Comparison of ENCODE assay signal across 8 cellular contexts in the genomic region with DNA sequence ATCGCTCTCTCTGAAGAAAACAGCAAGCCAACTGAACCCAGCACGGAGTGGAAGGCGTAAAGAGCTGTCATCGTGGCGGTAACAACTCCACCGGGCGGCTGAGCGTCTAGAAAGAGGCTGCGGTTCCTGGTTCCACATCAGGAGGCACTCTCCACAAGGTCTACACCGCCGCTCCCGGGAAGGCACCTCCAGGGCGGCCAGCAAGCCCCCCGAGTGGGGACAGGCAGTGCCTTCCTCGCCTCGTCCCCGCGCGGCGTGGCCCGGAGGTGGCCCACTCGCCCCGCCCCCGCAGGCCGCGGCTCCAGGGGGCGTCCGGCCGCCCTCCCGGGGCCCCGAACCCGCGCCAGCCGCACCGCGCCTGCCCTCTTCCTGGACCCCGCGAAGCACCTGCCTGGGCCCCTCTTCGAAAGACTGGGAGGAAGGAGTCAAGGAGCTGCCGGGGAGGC. TPM values are rescaled to one million over a fixed set of nuclear protein-coding genes. Genes with fewer than 3 reads are reported as not detected.
DNase-seq lines count a peak whose midpoint lies in the region; ATAC-seq and TF ChIP-seq lines count a peak whose summit lies in the region.

No MANE protein-coding gene starts in this region.

- no peaks in the 10 kb centered on the region for H3K9me3 ChIP-seq in T-helper 17 cell (ENCODE audit: control insufficient read depth, low read length, poor library complexity, severe bottlenecking)
- H3K9me3 ChIP-seq in breast epithelium, result no peaks in the 10 kb centered on the region

- no peaks in the 10 kb centered on the region for H3K4me1 ChIP-seq in breast epithelium

- DNase-seq in COLO829 (ENCODE audit: low spot score) (peak; percentile 18), T-helper 17 cell (peak; percentile 23 to 53 (median 48)), breast epithelium (ENCODE audit: low spot score in 2 of 2) (no peak), NCI-H1436 treated with DMSO at 0.1 percent for 48 hours (lab: John Stamatoyannopoulos, UW) (no peak)
- peak; percentile 40 to 42 for DNase-seq in stimulated activated CD4-positive, alpha-beta T cell treated with anti-CD3 and anti-CD28 coated beads, Interleukin-2, amount 100 ng/mL, for 48 hours

- no peaks in the 10 kb centered on the region for H3K27me3 ChIP-seq in breast epithelium
- H3K27me3 ChIP-seq in layer of hippocampus (ENCODE audit: control insufficient read depth, insufficient read depth, low read length), result no peaks in the 10 kb centered on the region

- peak overlapping the region; percentile 83 to 93 (median 89) for H3K4me3 ChIP-seq in breast epithelium

- ATAC-seq in GM19455 (IDR thresholded peaks at IDR 0.05; ENCODE audit: unreplicated experiment) (peak; percentile 43), HG03558 (IDR thresholded peaks at IDR 0.05; ENCODE audit: extremely low read depth, unreplicated experiment) (peak; percentile 13), T-helper 17 cell (peak; percentile 26)

- no peaks in the 10 kb centered on the region for H3K36me3 Mint-ChIP-seq in T-helper 17 cell (ENCODE audit: low read depth)

- H3K36me3 ChIP-seq in breast epithelium, result no peaks in the 10 kb centered on the region

- intact Hi-C loops in breast epithelium (cut with DNase I; ENCODE audit: low total_unique reads), result no loop called here

- no peaks in the 10 kb centered on the region for H3K27me3 Mint-ChIP-seq in T-helper 17 cell

- peaks cover 15% of the 10 kb centered on the region for H3K4me1 Mint-ChIP-seq in T-helper 17 cell

- H3K27ac Mint-ChIP-seq in T-helper 17 cell, result peak overlapping the region; percentile 69

- TF ChIP-seq POLR2A in breast epithelium (IDR thresholded peaks at IDR 0.05), result no peak

- H3K27ac ChIP-seq in breast epithelium (peak overlapping the region; percentile 88 to 91), layer of hippocampus (ENCODE audit: low read depth, low read length) (peak overlapping the region; percentile 86)

- H3K4me3 Mint-ChIP-seq in T-helper 17 cell, result peak overlapping the region; percentile 92

- TF ChIP-seq CTCF in breast epithelium (IDR thresholded peaks at IDR 0.05), result no peak

RNA-seq across cellular contexts. Expression of gene KLHL8, which starts 0.7 kb away (rescaled TPM):
- total RNA-seq in T-helper 17 cell, result 1 to 10 TPM; 6.8 to 7.9 TPM
- 10 to 100 TPM; 14.2 to 15.7 (median 14.6) TPM for total RNA-seq in breast epithelium

Comparison
In these comparisons a context has a peak if more than half of its experiments do, and no peak if none do; other contexts are left out.
1. DNase-seq: peak in COLO829 (single experiment), T-helper 17 cell (3 of 3) and stimulated activated CD4-positive, alpha-beta T cell treated with anti-CD3 and anti-CD28 coated beads, Interleukin-2, amount 100 ng/mL, for 48 hours (2 of 2); none in breast epithelium (0 of 2) and NCI-H1436 treated with DMSO at 0.1 percent for 48 hours (single experiment).
2. Peak in every context shown above with its lines, with median percentiles within 50 percentile points of each other: ATAC-seq.